In genomic region chr14:96839251-96839650, GRCh38 we compare ENCODE assay signal across 25 cellular contexts. TPM values are rescaled to one million over a fixed set of nuclear protein-coding genes. Genes with fewer than 3 reads are reported as not detected.
DNase-seq lines count a peak whose midpoint lies in the region; ATAC-seq, FAIRE-seq and TF ChIP-seq lines count a peak whose summit lies in the region.
"Had no signal": no experiment of that assay in that cellular context is flagged by ENCODE, and none has a peak within 500 bp of the region (broad histone marks: within the 10 kb centered on the region; RNA-seq: fewer than 3 reads in every experiment).

No MANE protein-coding gene starts in this region.

- H3K4me3 ChIP-seq in LNCaP clone FGC (ENCODE audit: low read depth, low read length) (no peak overlapping the region), keratinocyte (ENCODE audit: control insufficient read depth in 2 of 3, extremely low read depth in 1 of 3, insufficient read depth in 2 of 3, low read depth in 1 of 3, low read length in 3 of 3) (no peak overlapping the region)
- H3K4me3 ChIP-seq: A549; BLaER1 treated with 17β-estradiol and CSF1 and Interleukin-3, amounts not matched to agents 10 nM and 100 nM; GM12878 had no signal

- no peaks in the 10 kb centered on the region for H3K27me3 Mint-ChIP-seq in WTC11 (ENCODE audit: low read depth)
- H3K27me3 Mint-ChIP-seq: B cell; CD4-positive, alpha-beta memory T cell; CD4-positive, CD25-positive, alpha-beta regulatory T cell; CD8-positive, alpha-beta memory T cell had no signal

- POLR2A ChIA-PET in WTC11 (lab: Charles Lee) = no interaction called here

- peaks cover 2 to 3% of the 10 kb centered on the region in 2 experiments for H3K36me3 ChIP-seq in keratinocyte (ENCODE audit: control insufficient read depth in 2 of 2, extremely low read depth in 1 of 2, insufficient read depth in 2 of 2, low read length in 2 of 2)

- peaks cover 43% of the 10 kb centered on the region for H3K36me3 Mint-ChIP-seq in WTC11

- H3K4me3 Mint-ChIP-seq in WTC11 = no peak overlapping the region
- H3K4me3 Mint-ChIP-seq: B cell; CD4-positive, alpha-beta memory T cell; CD4-positive, CD25-positive, alpha-beta regulatory T cell; CD8-positive, alpha-beta memory T cell had no signal

- peak; percentile 39 for FAIRE-seq in keratinocyte (lab: Jason Lieb, UNC)
- FAIRE-seq: A549, GM12878, GM12892, GM18507 had no signal

- no peaks in the 10 kb centered on the region for H4K20me1 ChIP-seq in keratinocyte (ENCODE audit: control insufficient read depth, extremely low read depth, insufficient read depth, low read length)

- H3K4me2 ChIP-seq in keratinocyte (ENCODE audit: control insufficient read depth, extremely low read depth, insufficient read depth, low read depth, low read length) = no peak overlapping the region
- H3K4me2 ChIP-seq: A549; BLaER1 treated with 17β-estradiol and CSF1 and Interleukin-3, amounts not matched to agents 10 nM and 100 nM had no signal

- H3K9ac ChIP-seq in keratinocyte (ENCODE audit: control insufficient read depth, extremely low read depth, insufficient read depth, low read length) = no peak overlapping the region
- H3K9ac ChIP-seq: BLaER1 treated with 17β-estradiol and CSF1 and Interleukin-3, amounts not matched to agents 10 nM and 100 nM had no signal

- no peaks in the 10 kb centered on the region for H3K9me1 ChIP-seq in keratinocyte (ENCODE audit: control insufficient read depth, extremely low read depth, insufficient read depth, low read length)

- CTCF ChIA-PET in WTC11 (lab: Charles Lee) = no interaction called here

- H2AFZ ChIP-seq in keratinocyte (ENCODE audit: control insufficient read depth, low read length) = no peak overlapping the region

- no peaks in the 10 kb centered on the region for H3K27me3 ChIP-seq in keratinocyte (ENCODE audit: control insufficient read depth, extremely low read depth, insufficient read depth, low read length)
- H3K27me3 ChIP-seq: BLaER1 treated with 17β-estradiol and CSF1 and Interleukin-3, amounts not matched to agents 10 nM and 100 nM had no signal

- dilution Hi-C loops in keratinocyte (cut with MboI; ENCODE audit: extremely low pct_ligation_motif_present, low sequenced_read_pairs) = no loop called here

- no peaks in the 10 kb centered on the region; the same call in 1 of the 2 replicates for H3K4me1 Mint-ChIP-seq in WTC11

- no peak overlapping the region for H3K27ac ChIP-seq in keratinocyte (ENCODE audit: control insufficient read depth, insufficient read depth, low read length)
- H3K27ac ChIP-seq: 22Rv1; A549; BLaER1 treated with 17β-estradiol and CSF1 and Interleukin-3, amounts not matched to agents 10 nM and 100 nM; C4-2B had no signal

- H3K79me2 ChIP-seq in keratinocyte (ENCODE audit: control insufficient read depth, insufficient read depth, low read length) = peaks cover 2% of the 10 kb centered on the region

- peak; percentile 99 for DNase-seq in LNCaP clone FGC (ENCODE audit: low read depth)
- no peak for DNase-seq in WTC11 (ENCODE audit: low spot score)
- DNase-seq in keratinocyte (ENCODE audit: low read depth, low spot score) = no peak
- no peak for DNase-seq in NCI-H2029 treated with DMSO at 0.1 percent for 48 hours (lab: John Stamatoyannopoulos, UW)
- no peak for DNase-seq in CD1c-positive myeloid dendritic cell (ENCODE audit: extremely low spot score)
- DNase-seq: AML-193; CD4-positive, alpha-beta memory T cell; CD4-positive, CD25-positive, alpha-beta regulatory T cell; CD8-positive, alpha-beta memory T cell; COR-L47; DMS 273 treated with DMSO at 0.1 percent for 48 hours; DMS153; DMS53; DMS79; DND-41; EL; GDM1 had no signal

- no peaks in the 10 kb centered on the region for H3K9me3 ChIP-seq in keratinocyte (ENCODE audit: control insufficient read depth, low read depth, low read length)
- H3K9me3 ChIP-seq: A549 had no signal

- peak overlapping the region; percentile 63 for H3K27ac Mint-ChIP-seq in WTC11
- H3K27ac Mint-ChIP-seq: B cell; CD4-positive, alpha-beta memory T cell; CD8-positive, alpha-beta memory T cell had no signal

- H3K9me3 Mint-ChIP-seq in WTC11 = no peaks in the 10 kb centered on the region
- H3K9me3 Mint-ChIP-seq: CD4-positive, CD25-positive, alpha-beta regulatory T cell; CD8-positive, alpha-beta memory T cell had no signal

- ATAC-seq in WTC11 = no peak
- ATAC-seq: A549, GM12878 had no signal

- no peaks in the 10 kb centered on the region for H3K4me1 ChIP-seq in keratinocyte (ENCODE audit: control insufficient read depth, extremely low read depth, insufficient read depth, low read length)
- H3K4me1 ChIP-seq: A549 had no signal

- TF ChIP-seq CTCF in LNCaP clone FGC (IDR thresholded peaks at IDR 0.05; ENCODE audit: control insufficient read depth, extremely low read depth, insufficient read depth) (no peak), WTC11 (IDR thresholded peaks at IDR 0.05) (no peak), keratinocyte (optimal IDR thresholded peaks at IDR 0.05 in 1 of 3, IDR thresholded peaks at IDR 0.05 in 1 of 3, conservative IDR thresholded peaks at IDR 0.05 in 1 of 3; ENCODE audit: extremely low read depth in 1 of 3, insufficient read depth in 2 of 3, low read length in 3 of 3) (no peak)

TF ChIP-seq in WTC11, 78 proteins besides CTCF, POLR2A, EP300 and RAD21 (continues in another document):
- no peak for TF ChIP-seq IRF2 (CRISPR knock-in tag; IDR thresholded peaks at IDR 0.05; ENCODE audit: borderline replicate concordance, low read depth)
- no peak for TF ChIP-seq GABPB1 (CRISPR knock-in tag; IDR thresholded peaks at IDR 0.05)
- TF ChIP-seq ELF4 (CRISPR knock-in tag; IDR thresholded peaks at IDR 0.05; ENCODE audit: low read depth) = no peak
- TF ChIP-seq ZMAT4 (CRISPR knock-in tag; IDR thresholded peaks at IDR 0.05) = no peak
- no peak for TF ChIP-seq FOXJ3 (CRISPR knock-in tag; IDR thresholded peaks at IDR 0.05; ENCODE audit: borderline replicate concordance)
- no peak for TF ChIP-seq RELA (CRISPR knock-in tag; IDR thresholded peaks at IDR 0.05; ENCODE audit: borderline replicate concordance)
- no peak for TF ChIP-seq CREB1 (CRISPR knock-in tag; IDR thresholded peaks at IDR 0.05)
- no peak for TF ChIP-seq ATF6 (CRISPR knock-in tag; IDR thresholded peaks at IDR 0.05)
- no peak for TF ChIP-seq ZNF232 (CRISPR knock-in tag; IDR thresholded peaks at IDR 0.05)
- TF ChIP-seq MLX (CRISPR knock-in tag; IDR thresholded peaks at IDR 0.05) = no peak
- no peak for TF ChIP-seq USF2 (CRISPR knock-in tag; IDR thresholded peaks at IDR 0.05)
- no peak for TF ChIP-seq ATF3 (CRISPR knock-in tag; conservative IDR thresholded peaks at IDR 0.05)
- TF ChIP-seq ZNF396 (CRISPR knock-in tag; IDR thresholded peaks at IDR 0.05; ENCODE audit: borderline replicate concordance) = no peak

RNA-seq across cellular contexts. Expression of gene VRK1, which starts 42.1 kb away (rescaled TPM):
- 67.3 to 73.6 TPM (median 69.6 TPM) in 3 replicates for total RNA-seq in WTC11 (2021)
- 8.6 to 27.1 TPM (median 18.6 TPM) in 3 replicates for polyA plus RNA-seq in keratinocyte
- 10.6 TPM for polyA plus RNA-seq in keratinocyte (2011; ENCODE audit: low read depth)
- polyA plus RNA-seq in keratinocyte (2011; cell fraction: cytosol; rRNA removed) = 9.1 and 14.1 TPM in 2 replicates
- polyA plus RNA-seq in keratinocyte (2011; cell fraction: nucleus; rRNA removed) = 11.4 and 15.6 TPM in 2 replicates
- polyA plus RNA-seq in keratinocyte (2012; ENCODE audit: low replicate concordance) = 5.9 and 19.9 TPM in 2 replicates
- 0.92 to 35.9 TPM (median 8.6 TPM) in 3 replicates for polyA minus RNA-seq in keratinocyte
- polyA minus RNA-seq in keratinocyte (2011; cell fraction: cytosol; rRNA and poly(A)+ RNA removed) = 5.6 TPM
- polyA minus RNA-seq in keratinocyte (2011; cell fraction: nucleus; rRNA and poly(A)+ RNA removed) = 8.1 and 14.1 TPM in 2 replicates
